ENCODE assay signal across 9 cellular contexts in the genomic region with DNA sequence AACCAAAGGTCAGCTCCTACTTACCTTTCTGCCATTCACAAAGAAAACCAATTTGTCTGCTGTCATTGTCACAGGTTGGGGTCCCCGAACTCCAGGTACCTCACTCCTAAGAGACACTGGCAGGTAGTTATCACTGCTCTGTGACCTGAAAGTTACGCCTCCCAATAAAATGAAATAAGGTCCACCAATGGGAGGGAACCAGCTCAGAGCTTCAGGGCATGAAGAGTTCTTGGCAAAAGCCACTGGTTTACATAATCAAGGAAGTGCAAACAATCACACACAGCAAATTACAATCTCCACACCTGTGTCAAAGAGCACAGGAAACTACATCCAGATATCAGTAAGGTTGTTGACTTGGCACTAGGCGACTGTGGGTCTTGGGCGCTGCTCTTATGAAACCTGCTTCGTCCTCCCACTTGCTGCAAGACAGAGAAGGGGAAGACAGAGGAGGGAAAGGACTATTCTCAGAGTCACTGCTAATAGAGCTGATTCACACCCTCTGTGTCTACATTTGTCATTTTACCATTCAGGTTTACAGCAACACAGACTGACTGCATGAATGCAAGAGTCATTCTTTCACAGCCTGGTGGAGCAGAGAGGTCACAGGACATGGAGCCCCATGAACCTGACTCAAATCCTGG. TPM values are rescaled to one million over a fixed set of nuclear protein-coding genes. Genes with fewer than 3 reads are reported as not detected.
DNase-seq lines count a peak whose midpoint lies in the region; ATAC-seq, FAIRE-seq and TF ChIP-seq lines count a peak whose summit lies in the region.
"Had no signal": no experiment of that assay in that cellular context is flagged by ENCODE, and none has a peak within 500 bp of the region (broad histone marks: within the 10 kb centered on the region; RNA-seq: fewer than 3 reads in every experiment).

A gene (minus strand): TSS at position 142 of the 641 bp plus-strand sequence. CDS start 76 bp downstream, at position 66.

- H3K36me3 ChIP-seq in colonic mucosa (no peaks in the 10 kb centered on the region), pancreas (no peaks in the 10 kb centered on the region), A673 (ENCODE audit: insufficient read depth, low read length, poor library complexity, severe bottlenecking) (no peaks in the 10 kb centered on the region)

- TF ChIP-seq CTCF in colonic mucosa (IDR thresholded peaks at IDR 0.05) (no peak), pancreas (IDR thresholded peaks at IDR 0.05) (no peak), A673 (conservative IDR thresholded peaks at IDR 0.05; ENCODE audit: low read depth, low read length) (no peak)

- no peak for DNase-seq in HTR-8/SVneo (ENCODE audit: insufficient read length, low spot score)
- peak; percentile 36 for DNase-seq in NCI-H226
- DNase-seq in colonic mucosa = peak; percentile 76
- peak in 3 of 6 donors; percentile 29 to 41 (median 39) for DNase-seq in pancreas
- DNase-seq in inferior parietal cortex (ENCODE audit: extremely low spot score) = no peak
- no peak for DNase-seq in A673 (ENCODE audit: low spot score)
- no peak for DNase-seq in activated CD4-positive, alpha-beta T cell treated with anti-CD3 and anti-CD28 coated beads for 4 hours
- DNase-seq: activated T-cell treated with anti-CD3 and anti-CD28 coated beads, Interleukin-2, amount 50 U/mL, for 1 hour; naive thymus-derived CD4-positive, alpha-beta T cell had no signal

- intact Hi-C loops in colonic mucosa (cut with DNase I) (loop anchor here (5.0 kb wide), 1 partner anchor 108 kb away; no protein-coding TSS in a partner anchor), pancreas (cut with DNase I) (no loop called here), A673 (cut with micrococcal nuclease; ENCODE audit: unreplicated experiment) (loop anchor here (2.0 to 10.0 kb wide), 2 partner anchors 110 to 420 kb away; no protein-coding TSS in a partner anchor)

- H3K4me1 ChIP-seq in colonic mucosa (no peaks in the 10 kb centered on the region), pancreas (peaks cover 0 to 11% (median 0%) of the 10 kb centered on the region in 3 donors), A673 (ENCODE audit: insufficient read depth, low read length, poor library complexity, severe bottlenecking) (no peaks in the 10 kb centered on the region)

- 13 to 20% methylated on average over 5 of the region's 5 CpGs for WGBS in pancreas, 2 donors

- ATAC-seq in pancreas = peak; percentile 89 to 94 (median 93)
- ATAC-seq: naive thymus-derived CD4-positive, alpha-beta T cell had no signal

- FAIRE-seq in HTR-8/SVneo (lab: Jason Lieb, UNC) (peak; percentile 33), pancreas (lab: Jason Lieb, UNC) (no peak)

- no TSS peak for BruUV-seq in A673 (replicated peaks; lab: Mats Ljungman, UMichigan)

- H3K27me3 ChIP-seq in colonic mucosa = no peaks in the 10 kb centered on the region
- peaks cover 0 to 3% (median 0%) of the 10 kb centered on the region in 4 donors for H3K27me3 ChIP-seq in pancreas
- H3K27me3 ChIP-seq in A673 (replicated peaks; ENCODE audit: insufficient read depth, low read depth, low read length, poor library complexity) = no peaks in the 10 kb centered on the region

- POLR2A ChIA-PET in A673 (lab: Charles Lee; ENCODE audit: low non-redundant PET) = no interaction called here

- peak within 1 kb of the TSS; percentile 71 for H3K27ac ChIP-seq in colonic mucosa
- H3K27ac ChIP-seq in pancreas = peak within 1 kb of the TSS in 2 of 4 donors; percentile 31 to 37
- no peak within 1 kb of the TSS for H3K27ac ChIP-seq in A673 (ENCODE audit: low read depth, low read length, poor library complexity, severe bottlenecking)

- peak within 1 kb of the TSS in 1 of 2 donors; percentile 51 for H3K9ac ChIP-seq in colonic mucosa (ENCODE audit: low read depth in 2 of 2, low read length in 2 of 2)

- H3K4me3 ChIP-seq in colonic mucosa (peak within 1 kb of the TSS; percentile 12), pancreas (no peak within 1 kb of the TSS), A673 (ENCODE audit: low read depth, low read length, poor library complexity, severe bottlenecking) (no peak within 1 kb of the TSS)

- CTCF ChIA-PET in A673 (lab: Charles Lee) = interaction anchor here (0.6 kb wide), 1 partner anchor 342 kb away, joined by 3 read pairs; no protein-coding TSS in a partner anchor

- H3K9me3 ChIP-seq in colonic mucosa (no peaks in the 10 kb centered on the region), pancreas (no peaks in the 10 kb centered on the region), A673 (ENCODE audit: low read depth, low read length, poor library complexity, severe bottlenecking) (peaks cover 9% of the 10 kb centered on the region)

RNA-seq across cellular contexts. Expression of the gene that starts here (rescaled TPM):
- total RNA-seq in colonic mucosa (10 to 100 TPM; 18.4 to 44.4 TPM), pancreas (1 to 10 TPM in 1 of 6 donors, under 1 TPM in 5; 0.14 to 1.3 (median 0.51) TPM), A673 (2021) (0.09 and 0.19 TPM in 2 replicates)
- under 1 TPM; 0.27 to 0.66 TPM for polyA plus RNA-seq in pancreas
- polyA plus RNA-seq: naive thymus-derived CD4-positive, alpha-beta T cell had no signal

Comparison
In these comparisons a context has a peak if more than half of its experiments do, and no peak if none do; other contexts are left out.
1. RNA of the gene that starts here (total RNA-seq): 18.4 to 44.4 TPM in colonic mucosa; 0.14 to 1.3 TPM in pancreas and 0.09 to 0.19 TPM in A673; every median in the first group is over 4 times any median in the second.
2. DNase-seq: peak in NCI-H226 (single experiment) and colonic mucosa (single experiment); none in HTR-8/SVneo (single experiment), inferior parietal cortex (single experiment), A673 (single experiment) and activated CD4-positive, alpha-beta T cell treated with anti-CD3 and anti-CD28 coated beads for 4 hours (0 of 2).
3. intact Hi-C loops: an anchor here in colonic mucosa (5.0 kb wide) and A673 (2.0 to 10.0 kb wide); none called in pancreas.